16 cellular contexts compared by ENCODE assay signal in genomic region chr10:116699049-116699782, GRCh38. TPM values are rescaled to one million over a fixed set of nuclear protein-coding genes. Genes with fewer than 3 reads are reported as not detected.
DNase-seq lines count a peak whose midpoint lies in the region; ATAC-seq and TF ChIP-seq lines count a peak whose summit lies in the region.
"Had no signal": no experiment of that assay in that cellular context is flagged by ENCODE, and none has a peak within 500 bp of the region (broad histone marks: within the 10 kb centered on the region; RNA-seq: fewer than 3 reads in every experiment).

No MANE protein-coding gene starts in this region.

- no peak overlapping the region for H3K4me2 ChIP-seq in mammary epithelial cell (ENCODE audit: insufficient read depth, low read depth, low read length)

- POLR2A ChIA-PET in MCF 10A (lab: Yijun Ruan, JAX), result no interaction called here
- POLR2A ChIA-PET in activated CD4-positive, alpha-beta T cell treated with anti-CD3 and anti-CD28 coated beads, Interleukin-2, amount 10 ng/mL, durations not matched to agents 7 days and 5 days (lab: Charles Lee), result no interaction called here

- peak overlapping the region; percentile 68 for H3K27ac Mint-ChIP-seq in MCF 10A (ENCODE audit: low read depth, unreplicated experiment)
- no peak overlapping the region for H3K27ac Mint-ChIP-seq in activated T-helper 17 cell treated with anti-CD3 and anti-CD28 coated beads, Interleukin-2, amount 50 U/mL, for 72 hours
- no peak overlapping the region for H3K27ac Mint-ChIP-seq in activated CD4-positive, alpha-beta T cell treated with anti-CD3 and anti-CD28 coated beads, Interleukin-2, amount 10 ng/mL, durations not matched to agents 7 days and 5 days

- no peak overlapping the region for H3K4me3 ChIP-seq in mammary epithelial cell (replicated peaks in 1 of 3; ENCODE audit: insufficient read depth in 1 of 3, low read depth in 2 of 3, low read length in 3 of 3)
- H3K4me3 ChIP-seq: GM23248, Peyer's patch had no signal

- intact Hi-C loops in MCF 10A (cut with micrococcal nuclease), result no loop called here
- intact Hi-C loops in mammary epithelial cell (cut with micrococcal nuclease), result no loop called here
- intact Hi-C loops in left ventricle myocardium superior (cut with micrococcal nuclease), result no loop called here

- H3K36me3 ChIP-seq in mammary epithelial cell (ENCODE audit: insufficient read depth, low read length), result no peaks in the 10 kb centered on the region
- H3K36me3 ChIP-seq: Peyer's patch had no signal

- dilution Hi-C loops in mammary epithelial cell (cut with HindIII; ENCODE audit: low sequenced_read_pairs), result no loop called here

- BruUV-seq in MCF 10A (replicated peaks; lab: Mats Ljungman, UMichigan) (no TSS peak), mammary epithelial cell (replicated peaks; lab: Mats Ljungman, UMichigan) (no TSS peak)

- WGBS in mammary epithelial cell (ENCODE audit: low coverage, missing lambda C conversion rate), result 90% methylated on average over 10 of the region's 11 CpGs

- H3K27ac ChIP-seq in mammary epithelial cell (ENCODE audit: insufficient read depth, low read depth, low read length) (no peak overlapping the region), temporal lobe (ENCODE audit: low read depth, low read length) (peak overlapping the region; percentile 57)
- H3K27ac ChIP-seq: GM23248, Peyer's patch had no signal

- H2AFZ ChIP-seq in mammary epithelial cell (ENCODE audit: low read depth, low read length), result no peak overlapping the region
- H2AFZ ChIP-seq: GM23248 had no signal

- CTCF ChIA-PET in MCF 10A (lab: Yijun Ruan, JAX) (interaction anchor here (0.8 to 1.7 kb wide), 5 partner anchors 12 to 476 kb away, joined by 3 to 8 read pairs (median 4); no protein-coding TSS in a partner anchor), mammary epithelial cell (lab: Charles Lee; ENCODE audit: low non-redundant PET) (no interaction called here)
- CTCF ChIA-PET in activated CD4-positive, alpha-beta T cell treated with anti-CD3 and anti-CD28 coated beads, Interleukin-2, amount 10 ng/mL, durations not matched to agents 7 days and 5 days (lab: Charles Lee), result interaction anchor here (1.7 to 2.4 kb wide), 2 partner anchors 17 to 90 kb away, joined by 5 to 7 read pairs; no protein-coding TSS in a partner anchor

- H3K4me1 Mint-ChIP-seq in MCF 10A (ENCODE audit: insufficient read depth, unreplicated experiment), result no peaks in the 10 kb centered on the region
- no peaks in the 10 kb centered on the region for H3K4me1 Mint-ChIP-seq in activated T-helper 17 cell treated with anti-CD3 and anti-CD28 coated beads, Interleukin-2, amount 50 U/mL, for 72 hours
- H3K4me1 Mint-ChIP-seq in activated CD4-positive, alpha-beta T cell treated with anti-CD3 and anti-CD28 coated beads, Interleukin-2, amount 10 ng/mL, durations not matched to agents 7 days and 5 days, result no peaks in the 10 kb centered on the region

- no peaks in the 10 kb centered on the region for H3K79me2 ChIP-seq in mammary epithelial cell (ENCODE audit: insufficient read depth, low read length)

- no peak for DNase-seq in MCF 10A (ENCODE audit: unreplicated experiment)
- no peak for DNase-seq in mammary epithelial cell
- peak; percentile 67 for DNase-seq in NCI-H524 treated with DMSO at 0.1 percent for 48 hours (lab: John Stamatoyannopoulos, UW)
- no peak for DNase-seq in left ventricle myocardium superior
- DNase-seq in activated CD4-positive, alpha-beta T cell treated with anti-CD3 and anti-CD28 coated beads, Interleukin-2, amount 10 ng/mL, durations not matched to agents 7 days and 5 days, result no peak
- DNase-seq: Caco-2, GM23248, MV-4-11, NCI-H1417 treated with DMSO at 0.1 percent for 48 hours, NCI-H2029, NCI-H774, Peyer's patch, SHP77 treated with DMSO at 0.1 percent for 48 hours had no signal

- H3K9me3 ChIP-seq in mammary epithelial cell (replicated peaks; ENCODE audit: insufficient read depth, low read length), result no peaks in the 10 kb centered on the region
- H3K9me3 ChIP-seq: Caco-2, Peyer's patch had no signal

- peaks cover 15% of the 10 kb centered on the region for H3K36me3 Mint-ChIP-seq in MCF 10A (ENCODE audit: insufficient read depth, unreplicated experiment)
- H3K36me3 Mint-ChIP-seq in activated T-helper 17 cell treated with anti-CD3 and anti-CD28 coated beads, Interleukin-2, amount 50 U/mL, for 72 hours (ENCODE audit: low read depth), result no peaks in the 10 kb centered on the region
- H3K36me3 Mint-ChIP-seq in activated CD4-positive, alpha-beta T cell treated with anti-CD3 and anti-CD28 coated beads, Interleukin-2, amount 10 ng/mL, durations not matched to agents 7 days and 5 days (ENCODE audit: low read depth), result no peaks in the 10 kb centered on the region

- ATAC-seq in left ventricle myocardium superior, result peak; percentile 89
- no peak for ATAC-seq in HG03342 (IDR thresholded peaks at IDR 0.05; ENCODE audit: unreplicated experiment)
- no peak for ATAC-seq in activated T-helper 17 cell treated with anti-CD3 and anti-CD28 coated beads, Interleukin-2, amount 50 U/mL, for 72 hours (replicated peaks)

- TF ChIP-seq CTCF in MCF 10A (IDR thresholded peaks at IDR 0.05; ENCODE audit: unreplicated experiment) (no peak), mammary epithelial cell (conservative IDR thresholded peaks at IDR 0.05 in 1 of 2, IDR thresholded peaks at IDR 0.05 in 1 of 2; ENCODE audit: extremely low read depth in 1 of 2, insufficient read depth in 1 of 2, low read depth in 1 of 2, low read length in 2 of 2) (no peak)

- in situ Hi-C loops in mammary epithelial cell (cut with MboI; ENCODE audit: low sequenced_read_pairs in 2 of 2), result loop anchor here in 1 of 2 donors (25.0 kb wide), 1 partner anchor 463 kb away; no protein-coding TSS in a partner anchor

- H4K20me1 ChIP-seq in mammary epithelial cell (ENCODE audit: insufficient read depth, low read length), result no peaks in the 10 kb centered on the region

- H3K9ac ChIP-seq in mammary epithelial cell (ENCODE audit: insufficient read depth, low read length), result no peak overlapping the region
- H3K9ac ChIP-seq: GM23248 had no signal

- H3K4me3 Mint-ChIP-seq in MCF 10A (ENCODE audit: unreplicated experiment), result no peak overlapping the region
- no peak overlapping the region for H3K4me3 Mint-ChIP-seq in activated T-helper 17 cell treated with anti-CD3 and anti-CD28 coated beads, Interleukin-2, amount 50 U/mL, for 72 hours
- no peak overlapping the region for H3K4me3 Mint-ChIP-seq in activated CD4-positive, alpha-beta T cell treated with anti-CD3 and anti-CD28 coated beads, Interleukin-2, amount 10 ng/mL, durations not matched to agents 7 days and 5 days

- no peaks in the 10 kb centered on the region for H3K4me1 ChIP-seq in mammary epithelial cell (ENCODE audit: insufficient read depth, low read length)
- H3K4me1 ChIP-seq: Peyer's patch had no signal

- H3K27me3 ChIP-seq in mammary epithelial cell (ENCODE audit: insufficient read depth, low read length), result no peaks in the 10 kb centered on the region
- H3K27me3 ChIP-seq: Peyer's patch had no signal

- no peaks in the 10 kb centered on the region for H3K27me3 Mint-ChIP-seq in MCF 10A (ENCODE audit: insufficient read depth, unreplicated experiment)
- peaks cover 45% of the 10 kb centered on the region for H3K27me3 Mint-ChIP-seq in activated T-helper 17 cell treated with anti-CD3 and anti-CD28 coated beads, Interleukin-2, amount 50 U/mL, for 72 hours
- H3K27me3 Mint-ChIP-seq in activated CD4-positive, alpha-beta T cell treated with anti-CD3 and anti-CD28 coated beads, Interleukin-2, amount 10 ng/mL, durations not matched to agents 7 days and 5 days, result peaks cover 15% of the 10 kb centered on the region

- no peaks in the 10 kb centered on the region for H3K9me3 Mint-ChIP-seq in MCF 10A (ENCODE audit: unreplicated experiment)
- no peaks in the 10 kb centered on the region for H3K9me3 Mint-ChIP-seq in activated T-helper 17 cell treated with anti-CD3 and anti-CD28 coated beads, Interleukin-2, amount 50 U/mL, for 72 hours
- H3K9me3 Mint-ChIP-seq in activated CD4-positive, alpha-beta T cell treated with anti-CD3 and anti-CD28 coated beads, Interleukin-2, amount 10 ng/mL, durations not matched to agents 7 days and 5 days, result no peaks in the 10 kb centered on the region

RNA-seq across cellular contexts. Expression of gene HSPA12A, which starts 43.1 kb away (rescaled TPM):
- total RNA-seq in MCF 10A (2022) (9.1 and 13.1 TPM in 2 replicates), mammary epithelial cell (10 to 100 TPM; 10.8 to 10.9 TPM), left ventricle myocardium superior (22.5 TPM), temporal lobe (38.8 TPM)
- polyA plus RNA-seq in mammary epithelial cell, result 5.9 TPM
- 29.3 TPM for polyA minus RNA-seq in mammary epithelial cell
- total RNA-seq in activated T-helper 17 cell treated with anti-CD3 and anti-CD28 coated beads, Interleukin-2, amount 50 U/mL, for 72 hours, result 1 to 10 TPM in 1 of 2 donors, under 1 TPM in 1; 0.22 to 1.1 TPM
- under 1 TPM in 1 of 2 experiments, not detected in 1; 0.08 TPM for total RNA-seq in activated CD4-positive, alpha-beta T cell treated with anti-CD3 and anti-CD28 coated beads, Interleukin-2, amount 10 ng/mL, durations not matched to agents 7 days and 5 days
